1 cellular context compared by ENCODE assay signal in the genomic region with DNA sequence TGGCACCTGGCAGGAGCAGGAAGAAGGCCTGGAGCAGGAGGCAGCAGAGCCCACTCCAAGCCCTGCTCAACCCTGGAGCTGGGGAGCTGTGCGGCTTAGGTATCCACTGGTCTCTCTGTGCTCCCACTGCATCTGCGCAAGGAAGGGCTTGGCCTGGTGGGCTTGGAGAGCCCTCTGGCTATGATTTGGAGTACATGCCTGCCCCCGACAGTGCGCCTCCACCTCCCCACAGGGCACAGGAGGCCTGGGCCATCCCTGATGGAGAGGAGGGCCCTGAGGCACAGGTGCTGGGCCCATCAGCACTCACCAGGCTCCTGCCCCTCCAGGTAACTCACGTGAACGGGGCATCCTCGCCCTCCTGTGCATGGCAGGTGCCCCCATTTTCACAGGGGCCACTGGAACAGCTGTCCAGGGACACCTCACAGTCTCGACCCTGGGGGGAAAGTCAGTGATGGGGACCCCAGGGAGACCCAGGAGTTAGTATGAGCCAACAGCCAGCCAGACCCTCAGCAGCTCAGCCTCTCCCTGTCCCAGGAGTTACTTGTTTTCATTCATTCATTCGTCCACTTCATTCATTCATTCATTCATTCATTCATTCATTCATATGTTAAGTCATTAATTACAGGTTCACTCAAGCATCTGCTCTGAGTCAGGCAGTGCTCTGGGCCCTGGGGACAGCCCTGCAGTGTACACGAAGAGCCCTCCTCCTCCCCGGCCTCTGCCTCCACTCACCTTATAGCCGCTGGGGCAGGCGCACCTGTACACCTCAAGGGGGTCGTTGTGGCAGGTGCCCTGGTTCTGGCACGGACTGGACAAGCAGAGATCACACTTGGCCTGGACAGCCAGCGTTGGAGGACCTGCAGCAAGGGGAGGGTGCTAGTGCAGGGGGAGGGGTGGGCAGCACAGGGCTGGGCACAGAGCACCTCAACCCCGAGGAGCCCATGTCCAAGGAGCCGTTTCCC.
TF ChIP-seq lines count a peak whose summit lies in the region.

No MANE protein-coding gene starts in this region.

TF ChIP-seq in HepG2, 621 proteins besides CTCF, POLR2A, EP300 and RAD21:
- no peak for TF ChIP-seq PHF21A (CRISPR knock-in tag; IDR thresholded peaks at IDR 0.05)
- peak; percentile 73 for TF ChIP-seq ZNF24 (IDR thresholded peaks at IDR 0.05)
